ENCODE assay signal across 1 cellular context in the genomic region with DNA sequence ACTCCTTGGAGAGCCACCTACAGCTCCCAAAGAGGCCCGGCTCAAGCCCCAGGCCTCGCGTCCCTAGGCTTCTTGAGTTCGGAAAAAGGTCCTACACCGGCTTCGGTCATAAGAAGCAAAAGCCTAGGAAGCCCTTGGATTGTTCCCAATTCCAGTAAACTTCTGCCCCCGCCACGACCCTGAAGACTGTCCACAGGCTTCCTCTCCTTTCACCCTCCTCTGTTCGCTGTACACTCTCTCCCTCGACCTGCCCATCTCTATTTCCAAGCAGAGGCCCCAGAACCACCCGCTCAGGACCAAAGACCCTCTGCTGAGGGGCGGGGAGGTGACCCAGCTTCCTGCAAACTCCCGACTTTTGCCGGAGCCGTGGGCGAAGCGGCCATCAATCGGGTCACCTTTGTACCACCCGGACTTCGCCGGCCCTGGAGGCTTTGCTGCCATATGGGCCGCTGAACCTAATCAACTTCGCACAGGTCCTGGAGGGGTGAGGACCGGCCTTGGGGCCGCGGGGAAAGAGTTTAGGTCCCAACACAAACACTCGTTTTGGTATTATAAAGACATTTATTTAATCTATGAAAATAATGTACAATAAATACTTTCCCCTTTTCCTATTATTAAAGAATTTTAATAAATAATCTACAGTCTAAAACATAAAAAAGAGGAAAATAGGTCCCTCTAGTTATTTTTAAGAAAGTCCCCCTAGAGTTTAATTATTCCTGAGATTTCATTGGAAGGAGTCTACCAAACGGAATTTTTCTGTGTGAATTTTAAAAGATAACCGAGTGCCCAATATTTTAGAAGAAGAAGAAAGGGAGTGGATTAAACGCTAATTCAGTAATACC.
TF ChIP-seq lines count a peak whose summit lies in the region.

No MANE protein-coding gene starts in this region.

TF ChIP-seq in GM12878, 131 proteins besides CTCF, POLR2A, EP300 and RAD21 (continued from another document):
- TF ChIP-seq, protein P1, sequence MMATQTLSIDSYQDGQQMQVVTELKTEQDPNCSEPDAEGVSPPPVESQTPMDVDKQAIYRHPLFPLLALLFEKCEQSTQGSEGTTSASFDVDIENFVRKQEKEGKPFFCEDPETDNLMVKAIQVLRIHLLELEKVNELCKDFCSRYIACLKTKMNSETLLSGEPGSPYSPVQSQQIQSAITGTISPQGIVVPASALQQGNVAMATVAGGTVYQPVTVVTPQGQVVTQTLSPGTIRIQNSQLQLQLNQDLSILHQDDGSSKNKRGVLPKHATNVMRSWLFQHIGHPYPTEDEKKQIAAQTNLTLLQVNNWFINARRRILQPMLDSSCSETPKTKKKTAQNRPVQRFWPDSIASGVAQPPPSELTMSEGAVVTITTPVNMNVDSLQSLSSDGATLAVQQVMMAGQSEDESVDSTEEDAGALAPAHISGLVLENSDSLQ (IDR thresholded peaks at IDR 0.05) = no peak
- no peak for TF ChIP-seq GABPA (IDR thresholded peaks at IDR 0.05; ENCODE audit: low read depth)
- no peak for TF ChIP-seq ETV6 (conservative IDR thresholded peaks at IDR 0.05 in 1 of 2, IDR thresholded peaks at IDR 0.05 in 1 of 2; ENCODE audit: borderline replicate concordance in 1 of 2, low read depth in 1 of 2)
- TF ChIP-seq, protein P2, sequence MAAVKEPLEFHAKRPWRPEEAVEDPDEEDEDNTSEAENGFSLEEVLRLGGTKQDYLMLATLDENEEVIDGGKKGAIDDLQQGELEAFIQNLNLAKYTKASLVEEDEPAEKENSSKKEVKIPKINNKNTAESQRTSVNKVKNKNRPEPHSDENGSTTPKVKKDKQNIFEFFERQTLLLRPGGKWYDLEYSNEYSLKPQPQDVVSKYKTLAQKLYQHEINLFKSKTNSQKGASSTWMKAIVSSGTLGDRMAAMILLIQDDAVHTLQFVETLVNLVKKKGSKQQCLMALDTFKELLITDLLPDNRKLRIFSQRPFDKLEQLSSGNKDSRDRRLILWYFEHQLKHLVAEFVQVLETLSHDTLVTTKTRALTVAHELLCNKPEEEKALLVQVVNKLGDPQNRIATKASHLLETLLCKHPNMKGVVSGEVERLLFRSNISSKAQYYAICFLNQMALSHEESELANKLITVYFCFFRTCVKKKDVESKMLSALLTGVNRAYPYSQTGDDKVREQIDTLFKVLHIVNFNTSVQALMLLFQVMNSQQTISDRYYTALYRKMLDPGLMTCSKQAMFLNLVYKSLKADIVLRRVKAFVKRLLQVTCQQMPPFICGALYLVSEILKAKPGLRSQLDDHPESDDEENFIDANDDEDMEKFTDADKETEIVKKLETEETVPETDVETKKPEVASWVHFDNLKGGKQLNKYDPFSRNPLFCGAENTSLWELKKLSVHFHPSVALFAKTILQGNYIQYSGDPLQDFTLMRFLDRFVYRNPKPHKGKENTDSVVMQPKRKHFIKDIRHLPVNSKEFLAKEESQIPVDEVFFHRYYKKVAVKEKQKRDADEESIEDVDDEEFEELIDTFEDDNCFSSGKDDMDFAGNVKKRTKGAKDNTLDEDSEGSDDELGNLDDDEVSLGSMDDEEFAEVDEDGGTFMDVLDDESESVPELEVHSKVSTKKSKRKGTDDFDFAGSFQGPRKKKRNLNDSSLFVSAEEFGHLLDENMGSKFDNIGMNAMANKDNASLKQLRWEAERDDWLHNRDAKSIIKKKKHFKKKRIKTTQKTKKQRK (IDR thresholded peaks at IDR 0.05; ENCODE audit: low read depth, low read length) = no peak
- TF ChIP-seq SMAD1 (IDR thresholded peaks at IDR 0.05; ENCODE audit: low read depth, partially characterized antibody) = no peak
- TF ChIP-seq, protein P3, sequence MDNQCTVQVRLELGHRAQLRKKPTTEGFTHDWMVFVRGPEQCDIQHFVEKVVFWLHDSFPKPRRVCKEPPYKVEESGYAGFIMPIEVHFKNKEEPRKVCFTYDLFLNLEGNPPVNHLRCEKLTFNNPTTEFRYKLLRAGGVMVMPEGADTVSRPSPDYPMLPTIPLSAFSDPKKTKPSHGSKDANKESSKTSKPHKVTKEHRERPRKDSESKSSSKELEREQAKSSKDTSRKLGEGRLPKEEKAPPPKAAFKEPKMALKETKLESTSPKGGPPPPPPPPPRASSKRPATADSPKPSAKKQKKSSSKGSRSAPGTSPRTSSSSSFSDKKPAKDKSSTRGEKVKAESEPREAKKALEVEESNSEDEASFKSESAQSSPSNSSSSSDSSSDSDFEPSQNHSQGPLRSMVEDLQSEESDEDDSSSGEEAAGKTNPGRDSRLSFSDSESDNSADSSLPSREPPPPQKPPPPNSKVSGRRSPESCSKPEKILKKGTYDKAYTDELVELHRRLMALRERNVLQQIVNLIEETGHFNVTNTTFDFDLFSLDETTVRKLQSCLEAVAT (IDR thresholded peaks at IDR 0.05) = peak; percentile 98
